10 cellular contexts compared by ENCODE assay signal in genomic region chr3:129577356-129577755, GRCh38. TPM values are rescaled to one million over a fixed set of nuclear protein-coding genes. Genes with fewer than 3 reads are reported as not detected.
A peak's percentile ranks its signal among the peaks of the same experiment; 100 is the strongest.
DNase-seq lines count a peak whose midpoint lies in the region; ATAC-seq lines count a peak whose summit lies in the region.
"Had no signal": no experiment of that assay in that cellular context is flagged by ENCODE, and none has a peak within 500 bp of the region (broad histone marks: within the 10 kb centered on the region; RNA-seq: fewer than 3 reads in every experiment).

No MANE protein-coding gene starts in this region.

- peaks cover 7% of the 10 kb centered on the region for H3K36me3 Mint-ChIP-seq in stimulated activated effector memory CD8-positive, alpha-beta T cell treated with anti-CD3 and anti-CD28 coated beads, Interleukin-12 subunit alpha, Interleukin-12 subunit beta, amount 100 ng/mL, for 72 hours
- H3K36me3 Mint-ChIP-seq: naive B cell had no signal

- H3K4me1 Mint-ChIP-seq in stimulated activated effector memory CD8-positive, alpha-beta T cell treated with anti-CD3 and anti-CD28 coated beads, Interleukin-12 subunit alpha, Interleukin-12 subunit beta, amount 100 ng/mL, for 72 hours: peaks cover 64% of the 10 kb centered on the region

- ATAC-seq in GM18909 (IDR thresholded peaks at IDR 0.05; ENCODE audit: poor library complexity, unreplicated experiment): peak; percentile 1
- no peak for ATAC-seq in stimulated activated effector memory CD8-positive, alpha-beta T cell treated with anti-CD3 and anti-CD28 coated beads, Interleukin-12 subunit alpha, Interleukin-12 subunit beta, amount 100 ng/mL, for 72 hours

- peak overlapping the region; percentile 96 for H3K27ac Mint-ChIP-seq in stimulated activated effector memory CD8-positive, alpha-beta T cell treated with anti-CD3 and anti-CD28 coated beads, Interleukin-12 subunit alpha, Interleukin-12 subunit beta, amount 100 ng/mL, for 72 hours

- H3K9me3 Mint-ChIP-seq in stimulated activated effector memory CD8-positive, alpha-beta T cell treated with anti-CD3 and anti-CD28 coated beads, Interleukin-12 subunit alpha, Interleukin-12 subunit beta, amount 100 ng/mL, for 72 hours: no peaks in the 10 kb centered on the region
- H3K9me3 Mint-ChIP-seq: naive B cell had no signal

- peak overlapping the region; percentile 81 for H3K4me3 Mint-ChIP-seq in stimulated activated effector memory CD8-positive, alpha-beta T cell treated with anti-CD3 and anti-CD28 coated beads, Interleukin-12 subunit alpha, Interleukin-12 subunit beta, amount 100 ng/mL, for 72 hours

- peak; percentile 14 for DNase-seq in NCI-H510A treated with DMSO at 0.1 percent for 48 hours (lab: John Stamatoyannopoulos, UW)
- DNase-seq in fibroblast of gingiva (ENCODE audit: low read depth): peak; percentile 42
- DNase-seq in stimulated activated effector memory CD8-positive, alpha-beta T cell treated with anti-CD3 and anti-CD28 coated beads, Interleukin-12 subunit alpha, Interleukin-12 subunit beta, amount 100 ng/mL, for 72 hours (ENCODE audit: low spot score in 2 of 2): no peak
- DNase-seq in NCI-H1436 treated with DMSO at 0.1 percent for 48 hours (lab: John Stamatoyannopoulos, UW): no peak
- no peak for DNase-seq in cerebellum (ENCODE audit: low spot score)
- no peak for DNase-seq in GOT3 (lab: John Stamatoyannopoulos, UW)

RNA-seq across cellular contexts. Expression of gene PLXND1, which starts 29.1 kb away (rescaled TPM):
- total RNA-seq in cerebellum: 47.4 TPM

RNA-seq across cellular contexts. Expression of gene H1-8, which starts 34.4 kb away (rescaled TPM):
- total RNA-seq in cerebellum: not detected
- total RNA-seq: astrocyte, glomerular endothelial cell had no signal

RNA-seq across cellular contexts. Expression of gene RHO, which starts 48.9 kb away (rescaled TPM):
- total RNA-seq in cerebellum: not detected
- total RNA-seq: astrocyte, glomerular endothelial cell had no signal

Comparison
In these comparisons a context has a peak if more than half of its experiments do, and no peak if none do; other contexts are left out.
1. DNase-seq: peak in NCI-H510A treated with DMSO at 0.1 percent for 48 hours (single experiment) and fibroblast of gingiva (single experiment); none in stimulated activated effector memory CD8-positive, alpha-beta T cell treated with anti-CD3 and anti-CD28 coated beads, Interleukin-12 subunit alpha, Interleukin-12 subunit beta, amount 100 ng/mL, for 72 hours (0 of 2), NCI-H1436 treated with DMSO at 0.1 percent for 48 hours (single experiment), cerebellum (single experiment) and GOT3 (single experiment).